10 cellular contexts compared by ENCODE assay signal in genomic region chr3:100048248-100048647, GRCh38.
DNase-seq lines count a peak whose midpoint lies in the region; ATAC-seq and TF ChIP-seq lines count a peak whose summit lies in the region.
"Had no signal": no experiment of that assay in that cellular context is flagged by ENCODE, and none has a peak within 500 bp of the region (broad histone marks: within the 10 kb centered on the region; RNA-seq: fewer than 3 reads in every experiment).

No MANE protein-coding gene starts in this region.

- intact Hi-C loops in heart left ventricle (cut with DNase I): loop anchor here in 4 of 10 donors (10.0 kb wide), 3 partner anchors 93 to 173 kb away; no protein-coding TSS in a partner anchor
- intact Hi-C loops in left ventricle myocardium superior (cut with micrococcal nuclease): no loop called here
- intact Hi-C loops in breast epithelium (cut with DNase I; ENCODE audit: low total_unique reads): no loop called here

- no peak overlapping the region for H3K4me3 ChIP-seq in heart left ventricle
- no peak overlapping the region for H3K4me3 ChIP-seq in breast epithelium
- peak overlapping the region; percentile 11 to 18 for H3K4me3 ChIP-seq in muscle layer of duodenum (ENCODE audit: low read depth in 1 of 2, low read length in 2 of 2)
- no peak overlapping the region for H3K4me3 ChIP-seq in upper lobe of left lung

- H3K27me3 ChIP-seq in heart left ventricle: no peaks in the 10 kb centered on the region
- H3K27me3 ChIP-seq in breast epithelium: no peaks in the 10 kb centered on the region
- no peaks in the 10 kb centered on the region for H3K27me3 ChIP-seq in muscle layer of duodenum (ENCODE audit: low read depth, low read length)
- H3K27me3 ChIP-seq in upper lobe of left lung: no peaks in the 10 kb centered on the region

- ATAC-seq in heart left ventricle (no peak), left ventricle myocardium superior (no peak), upper lobe of left lung (ENCODE audit: low FRiP score in 2 of 2) (no peak), HG02885 (IDR thresholded peaks at IDR 0.05; ENCODE audit: poor library complexity, unreplicated experiment) (no peak)

- H3K4me1 ChIP-seq in heart left ventricle (peaks cover 0 to 56% (median 28%) of the 10 kb centered on the region in 12 donors), breast epithelium (no peaks in the 10 kb centered on the region), muscle layer of duodenum (ENCODE audit: control insufficient read depth in 1 of 2, insufficient read depth in 2 of 2, low read length in 2 of 2) (peaks cover 8 to 12% of the 10 kb centered on the region in 2 donors), upper lobe of left lung (peaks cover 18 to 30% (median 24%) of the 10 kb centered on the region in 4 donors)

- H3K9me3 ChIP-seq in heart left ventricle: no peaks in the 10 kb centered on the region
- H3K9me3 ChIP-seq in breast epithelium: no peaks in the 10 kb centered on the region
- no peaks in the 10 kb centered on the region for H3K9me3 ChIP-seq in muscle layer of duodenum (ENCODE audit: control insufficient read depth in 1 of 2, low read length in 2 of 2)
- H3K9me3 ChIP-seq in upper lobe of left lung: no peaks in the 10 kb centered on the region

- no peak for TF ChIP-seq EP300 in upper lobe of left lung (IDR thresholded peaks at IDR 0.05)

- 91 to 96% (median 94%) methylated on average over 3 of the region's 3 CpGs for WGBS in heart left ventricle, 4 donors
- 89% methylated on average over 3 of the region's 3 CpGs for WGBS in upper lobe of left lung, 2 donors

- TF ChIP-seq POLR2A in heart left ventricle (IDR thresholded peaks at IDR 0.05): no peak
- no peak for TF ChIP-seq POLR2A in breast epithelium (IDR thresholded peaks at IDR 0.05)
- TF ChIP-seq POLR2A in upper lobe of left lung (IDR thresholded peaks at IDR 0.05): no peak

- H3K27ac ChIP-seq in heart left ventricle (peak overlapping the region in 11 of 12 donors; percentile 10 to 92 (median 80)), breast epithelium (peak overlapping the region; percentile 65 to 67), muscle layer of duodenum (ENCODE audit: low read length) (peak overlapping the region; percentile 64), upper lobe of left lung (peak overlapping the region; percentile 33 to 66 (median 50))

- TF ChIP-seq CTCF in heart left ventricle (IDR thresholded peaks at IDR 0.05): no peak
- no peak for TF ChIP-seq CTCF in breast epithelium (IDR thresholded peaks at IDR 0.05)
- TF ChIP-seq CTCF in upper lobe of left lung (IDR thresholded peaks at IDR 0.05): no peak

- H3K36me3 ChIP-seq in heart left ventricle (no peaks in the 10 kb centered on the region), breast epithelium (no peaks in the 10 kb centered on the region), muscle layer of duodenum (ENCODE audit: control insufficient read depth in 1 of 2, insufficient read depth in 2 of 2, low read length in 2 of 2) (no peaks in the 10 kb centered on the region), upper lobe of left lung (no peaks in the 10 kb centered on the region)

- DNase-seq in heart left ventricle: no peak
- DNase-seq in left ventricle myocardium superior: no peak
- no peak for DNase-seq in breast epithelium (ENCODE audit: low spot score in 2 of 2)
- no peak for DNase-seq in upper lobe of left lung
- DNase-seq in NCI-H1417 (lab: John Stamatoyannopoulos, UW): no peak
- DNase-seq in NCI-H1930 (lab: John Stamatoyannopoulos, UW): no peak
- DNase-seq: central memory CD4-positive, alpha-beta T cell; DMS79 treated with DMSO at 0.1 percent for 48 hours had no signal

Comparison
In these comparisons a context has a peak if more than half of its experiments do, and no peak if none do; other contexts are left out.
1. H3K4me3 ChIP-seq: peak in muscle layer of duodenum (2 of 2); none in heart left ventricle (0 of 12), breast epithelium (0 of 3) and upper lobe of left lung (0 of 4).
2. Peak in every context shown above with its lines, with median percentiles within 50 percentile points of each other: H3K27ac ChIP-seq.